In the genomic region with DNA sequence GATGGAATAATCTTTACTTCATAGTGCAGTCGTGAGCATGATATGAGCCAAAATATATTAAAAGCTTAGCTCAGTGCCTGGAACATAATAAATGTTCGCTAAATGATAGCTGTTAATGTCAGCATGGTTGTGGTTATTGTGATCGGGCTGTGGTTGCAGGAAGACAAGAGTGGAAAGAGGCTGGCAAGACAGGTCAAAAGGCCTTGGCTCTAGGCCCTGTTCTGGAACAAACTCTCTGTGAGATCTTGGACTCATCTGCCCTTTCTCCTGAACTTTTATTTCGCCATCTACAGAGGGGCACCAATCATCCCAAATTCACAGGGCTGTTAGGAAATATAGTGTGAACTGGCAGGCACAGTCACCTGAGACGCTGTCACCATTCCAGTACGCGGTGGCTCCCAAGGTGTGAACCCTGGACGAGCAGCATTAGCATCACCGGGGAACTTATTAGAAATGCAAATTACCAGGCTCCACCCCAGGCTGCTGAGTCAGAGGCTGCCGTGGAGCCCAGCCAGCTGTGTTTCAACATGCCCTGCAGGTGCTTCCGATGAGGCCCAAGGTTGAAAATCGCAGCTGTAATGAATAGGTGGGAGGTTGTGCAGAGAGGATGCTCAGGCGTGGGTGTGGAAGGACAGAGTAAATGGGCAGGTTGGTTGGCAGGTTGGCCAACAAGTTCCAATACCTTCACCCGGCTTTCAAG, we compare ENCODE assay signal across 8 cellular contexts. TPM values are rescaled to one million over a fixed set of nuclear protein-coding genes. Genes with fewer than 3 reads are reported as not detected.
A peak's percentile ranks its signal among the peaks of the same experiment; 100 is the strongest.
DNase-seq lines count a peak whose midpoint lies in the region; ATAC-seq, FAIRE-seq and TF ChIP-seq lines count a peak whose summit lies in the region.

No MANE protein-coding gene starts in this region.

- CTCF ChIA-PET in endothelial cell of umbilical vein (lab: Charles Lee): interaction anchor here (0.9 to 1.8 kb wide), 4 partner anchors 9 to 206 kb away, joined by 3 to 6 read pairs (median 4); a partner anchor contains a TSS
- CTCF ChIA-PET in CD8-positive, alpha-beta memory T cell (lab: Charles Lee): interaction anchor here (3.7 kb wide), 1 partner anchor 9 kb away, joined by 17 read pairs; no protein-coding TSS in a partner anchor

- BruUV-seq in endothelial cell of umbilical vein (replicated peaks; lab: Mats Ljungman, UMichigan): no TSS peak

- no peak overlapping the region for H3K4me3 Mint-ChIP-seq in CD8-positive, alpha-beta memory T cell
- H3K4me3 Mint-ChIP-seq in endothelial cell (ENCODE audit: unreplicated experiment): no peak overlapping the region

- H3K4me1 Mint-ChIP-seq in CD8-positive, alpha-beta memory T cell: peaks cover 7 to 13% (median 7%) of the 10 kb centered on the region in 3 donors
- H3K4me1 Mint-ChIP-seq in endothelial cell (ENCODE audit: unreplicated experiment): no peaks in the 10 kb centered on the region

- peak overlapping the region; percentile 85 for H3K27ac ChIP-seq in MM.1S (ENCODE audit: low read length)
- H3K27ac ChIP-seq in endothelial cell of umbilical vein (ENCODE audit: insufficient read depth, low read depth, low read length): no peak overlapping the region
- no peak overlapping the region for H3K27ac ChIP-seq in CD8-positive, alpha-beta memory T cell (ENCODE audit: low read depth, low read length)

- no peaks in the 10 kb centered on the region for H3K27me3 ChIP-seq in MM.1S (replicated peaks; ENCODE audit: insufficient read depth, low read length)
- H3K27me3 ChIP-seq in endothelial cell of umbilical vein (ENCODE audit: control insufficient read depth in 2 of 2, insufficient read depth in 2 of 2, low read length in 2 of 2): no peaks in the 10 kb centered on the region
- no peaks in the 10 kb centered on the region for H3K27me3 ChIP-seq in CD8-positive, alpha-beta memory T cell (ENCODE audit: insufficient read depth, low read length, poor library complexity, severe bottlenecking)

- TF ChIP-seq CTCF in MM.1S (IDR thresholded peaks at IDR 0.05; ENCODE audit: low read length) (no peak), endothelial cell of umbilical vein (IDR thresholded peaks at IDR 0.05; ENCODE audit: extremely low read depth in 1 of 2, insufficient read depth in 1 of 2, low read depth in 1 of 2, low read length in 2 of 2) (no peak), endothelial cell (IDR thresholded peaks at IDR 0.05; ENCODE audit: unreplicated experiment) (no peak)

- no peaks in the 10 kb centered on the region for H3K9me3 ChIP-seq in MM.1S (replicated peaks; ENCODE audit: insufficient read depth, low read length)
- no peaks in the 10 kb centered on the region for H3K9me3 ChIP-seq in endothelial cell of umbilical vein (replicated peaks; ENCODE audit: control insufficient read depth, insufficient read depth, low read length)
- no peaks in the 10 kb centered on the region for H3K9me3 ChIP-seq in CD8-positive, alpha-beta memory T cell (ENCODE audit: low read length)

- no peak overlapping the region for H3K4me3 ChIP-seq in MM.1S (ENCODE audit: low read length)
- H3K4me3 ChIP-seq in endothelial cell of umbilical vein (replicated peaks in 1 of 3; ENCODE audit: insufficient read depth in 1 of 3, low read depth in 1 of 3, low read length in 3 of 3): no peak overlapping the region
- no peak overlapping the region for H3K4me3 ChIP-seq in CD8-positive, alpha-beta memory T cell (ENCODE audit: low read length)

- H3K4me2 ChIP-seq in MM.1S (ENCODE audit: low read depth, low read length) (peak overlapping the region; percentile 38), endothelial cell of umbilical vein (ENCODE audit: insufficient read depth, low read length) (no peak overlapping the region)

- no peaks in the 10 kb centered on the region for H3K9me1 ChIP-seq in endothelial cell of umbilical vein (replicated peaks; ENCODE audit: control insufficient read depth, extremely low read depth, insufficient read depth, low read length)

- H4K20me1 ChIP-seq in MM.1S (ENCODE audit: insufficient read depth, low read length) (no peaks in the 10 kb centered on the region), endothelial cell of umbilical vein (replicated peaks; ENCODE audit: control insufficient read depth, extremely low read depth, insufficient read depth, low read length) (no peaks in the 10 kb centered on the region)

- dilution Hi-C loops in endothelial cell of umbilical vein (cut with MboI; ENCODE audit: extremely low pct_ligation_motif_present, low sequenced_read_pairs): no loop called here

- intact Hi-C loops in endothelial cell of umbilical vein (cut with micrococcal nuclease): no loop called here

- H3F3A ChIP-seq in MM.1S (ENCODE audit: insufficient read depth, low read length): peaks cover 19% of the 10 kb centered on the region

- no peak for TF ChIP-seq POLR2A in endothelial cell of umbilical vein (IDR thresholded peaks at IDR 0.05; ENCODE audit: low read depth, low read length)

- no peaks in the 10 kb centered on the region for H3K9me2 ChIP-seq in MM.1S (replicated peaks; ENCODE audit: insufficient read depth, low read length)

- H2AFZ ChIP-seq in MM.1S (ENCODE audit: low read length) (peak overlapping the region; percentile 28; the same call in 1 of the 2 replicates), endothelial cell of umbilical vein (ENCODE audit: low read depth, low read length) (no peak overlapping the region)

- no peaks in the 10 kb centered on the region for H3K9me3 Mint-ChIP-seq in CD8-positive, alpha-beta memory T cell
- no peaks in the 10 kb centered on the region for H3K9me3 Mint-ChIP-seq in endothelial cell (ENCODE audit: unreplicated experiment)

- H3K27ac Mint-ChIP-seq in CD8-positive, alpha-beta memory T cell: peak overlapping the region in 3 of 8 donors; percentile 5 to 24 (median 11)
- no peak overlapping the region for H3K27ac Mint-ChIP-seq in endothelial cell (ENCODE audit: unreplicated experiment)

- H3K36me3 ChIP-seq in MM.1S (replicated peaks; ENCODE audit: insufficient read depth, low read length): no peaks in the 10 kb centered on the region
- peaks cover 0 to 6% of the 10 kb centered on the region in 2 experiments for H3K36me3 ChIP-seq in endothelial cell of umbilical vein (ENCODE audit: control insufficient read depth in 2 of 2, extremely low read depth in 1 of 2, insufficient read depth in 2 of 2, low read length in 2 of 2)
- H3K36me3 ChIP-seq in CD8-positive, alpha-beta memory T cell (ENCODE audit: insufficient read depth, low read length): no peaks in the 10 kb centered on the region

- no peaks in the 10 kb centered on the region for H3K79me2 ChIP-seq in MM.1S (ENCODE audit: low read length)
- no peaks in the 10 kb centered on the region for H3K79me2 ChIP-seq in endothelial cell of umbilical vein (ENCODE audit: control insufficient read depth, insufficient read depth, low read length)

- in situ Hi-C loops in Caki2 (cut with HindIII; ENCODE audit: low pct_unique_long_range_greater_than_20kb, low sequenced_read_pairs): no loop called here

- POLR2A ChIA-PET in endothelial cell of umbilical vein (lab: Charles Lee): no interaction called here
- POLR2A ChIA-PET in CD8-positive, alpha-beta memory T cell (lab: Charles Lee): no interaction called here

- peaks cover 0 to 1% of the 10 kb centered on the region in 2 donors for H3K27me3 Mint-ChIP-seq in CD8-positive, alpha-beta memory T cell
- peaks cover 6% of the 10 kb centered on the region for H3K27me3 Mint-ChIP-seq in endothelial cell (ENCODE audit: unreplicated experiment)

- FAIRE-seq in endothelial cell of umbilical vein (lab: Jason Lieb, UNC): peak; percentile 28

- peaks cover 0 to 50% (median 11%) of the 10 kb centered on the region in 3 donors for H3K36me3 Mint-ChIP-seq in CD8-positive, alpha-beta memory T cell
- H3K36me3 Mint-ChIP-seq in endothelial cell (ENCODE audit: low read depth, unreplicated experiment): no peaks in the 10 kb centered on the region

- peak; percentile 67 for ATAC-seq in GM21360 (IDR thresholded peaks at IDR 0.05; ENCODE audit: unreplicated experiment)
- ATAC-seq in GM21786 (IDR thresholded peaks at IDR 0.05; ENCODE audit: unreplicated experiment): no peak

- peak; percentile 31 for DNase-seq in Caki2 (ENCODE audit: low read depth)
- peak; percentile 97 for DNase-seq in MM.1S
- no peak for DNase-seq in endothelial cell of umbilical vein (ENCODE audit: low read depth, low spot score)
- DNase-seq in CD8-positive, alpha-beta memory T cell: no peak
- DNase-seq in endothelial cell (ENCODE audit: low spot score): no peak
- no peak for DNase-seq in SIG-M5 (lab: John Stamatoyannopoulos, UW)

- peaks cover 34% of the 10 kb centered on the region for H3K4me1 ChIP-seq in MM.1S (ENCODE audit: low read length)
- peaks cover 12% of the 10 kb centered on the region for H3K4me1 ChIP-seq in endothelial cell of umbilical vein (ENCODE audit: control insufficient read depth, extremely low read depth, insufficient read depth, low read length)
- no peaks in the 10 kb centered on the region for H3K4me1 ChIP-seq in CD8-positive, alpha-beta memory T cell (ENCODE audit: insufficient read depth, low read length)

- peak overlapping the region; percentile 4; the same call in 1 of the 2 replicates for H3K9ac ChIP-seq in MM.1S (ENCODE audit: low read length)
- no peak overlapping the region for H3K9ac ChIP-seq in endothelial cell of umbilical vein (replicated peaks; ENCODE audit: extremely low read depth, insufficient read depth, low read length)

TF ChIP-seq in endothelial cell of umbilical vein, 7 proteins besides CTCF, POLR2A, EP300 and RAD21 (continues in another document):
- TF ChIP-seq FOS (IDR thresholded peaks at IDR 0.05; ENCODE audit: borderline replicate concordance, insufficient read depth, low read length) (no peak), EZH2 (IDR thresholded peaks at IDR 0.05; ENCODE audit: borderline replicate concordance, low read depth, low read length, severe bottlenecking) (no peak), MYC (IDR thresholded peaks at IDR 0.05; ENCODE audit: low read depth, low read length) (no peak), JUN (IDR thresholded peaks at IDR 0.05; ENCODE audit: borderline replicate concordance, insufficient read depth, insufficient read length, low read depth) (no peak)

RNA-seq across cellular contexts. Expression of a gene that starts 50.2 kb away (rescaled TPM):
- 9.7 and 50.7 TPM in 2 replicates for total RNA-seq in Caki2 (2014; rRNA removed; shearing (Covaris generic); ENCODE audit: low replicate concordance)
- total RNA-seq in endothelial cell of umbilical vein (37.6 and 37.8 TPM in 2 replicates), endothelial cell (ENCODE audit: unreplicated experiment) (40.8 TPM)
- polyA plus RNA-seq in endothelial cell of umbilical vein: 18.1 and 21.7 TPM in 2 replicates
- 30.1 and 31.8 TPM in 2 replicates for polyA plus RNA-seq in endothelial cell of umbilical vein (2011; cell fraction: cytosol; rRNA removed)
- polyA plus RNA-seq in endothelial cell of umbilical vein (2011; cell fraction: nucleus; rRNA removed): 21.1 and 23.9 TPM in 2 replicates
- polyA plus RNA-seq in endothelial cell of umbilical vein (2012): 27.3 and 37.3 TPM in 2 replicates
- polyA minus RNA-seq in endothelial cell of umbilical vein: 18.4 and 28.5 TPM in 2 replicates
- polyA minus RNA-seq in endothelial cell of umbilical vein (2011; cell fraction: cytosol; rRNA and poly(A)+ RNA removed): 32.6 TPM
- 6.3 and 8.7 TPM in 2 replicates for polyA minus RNA-seq in endothelial cell of umbilical vein (2011; cell fraction: nucleus; rRNA and poly(A)+ RNA removed)
- total RNA-seq in CD8-positive, alpha-beta memory T cell: 10 to 100 TPM; 35.1 to 37.9 TPM
- polyA plus RNA-seq in CD8-positive, alpha-beta memory T cell: 37.9 TPM

Comparison
In these comparisons a context has a peak if more than half of its experiments do, and no peak if none do; other contexts are left out.
1. DNase-seq: peak in Caki2 (single experiment) and MM.1S (single experiment); none in endothelial cell of umbilical vein (single experiment), CD8-positive, alpha-beta memory T cell (0 of 5), endothelial cell (single experiment) and SIG-M5 (single experiment).